ENCODE assay signal across 16 cellular contexts in the genomic region with DNA sequence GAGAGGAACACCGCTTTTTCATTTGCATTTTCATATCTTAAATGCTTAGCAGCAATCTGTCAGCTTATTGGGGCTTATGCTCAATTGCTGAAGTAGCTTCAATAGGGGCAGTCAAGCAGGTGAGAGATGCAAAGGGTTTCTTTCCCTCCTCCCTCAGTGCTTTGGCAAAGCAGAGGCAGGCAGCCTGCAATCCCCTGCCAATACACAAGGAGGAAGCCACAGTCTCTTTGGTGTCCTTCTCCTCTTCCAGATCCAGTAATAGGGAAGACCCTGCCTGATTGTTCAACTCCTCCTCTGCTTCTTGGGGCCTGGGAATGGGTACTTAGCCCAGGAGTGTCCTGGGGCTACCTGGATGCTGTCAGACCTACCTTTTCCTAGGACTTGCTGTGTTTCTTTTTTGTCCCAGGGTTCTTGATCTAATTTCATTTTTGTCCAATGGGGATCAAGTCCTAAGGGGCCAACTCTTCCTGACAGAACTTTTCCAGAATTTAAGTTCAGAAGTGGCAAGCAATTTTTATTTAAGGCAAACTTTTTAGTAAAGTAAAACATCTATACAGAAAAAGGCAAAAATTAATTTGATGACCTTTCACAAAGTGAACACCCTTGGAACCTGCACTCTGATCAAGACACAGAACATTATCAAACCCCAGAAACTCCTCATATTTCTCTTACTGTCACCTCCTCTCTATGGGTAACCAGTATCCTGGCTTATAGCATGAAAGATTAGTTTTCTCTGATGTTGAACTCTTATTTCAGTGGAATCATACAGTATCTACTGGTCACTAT.
A peak's percentile ranks its signal among the peaks of the same experiment; 100 is the strongest.
DNase-seq lines count a peak whose midpoint lies in the region; TF ChIP-seq lines count a peak whose summit lies in the region.
"Had no signal": no experiment of that assay in that cellular context is flagged by ENCODE, and none has a peak within 500 bp of the region (broad histone marks: within the 10 kb centered on the region; RNA-seq: fewer than 3 reads in every experiment).

No MANE protein-coding gene starts in this region.

- DNase-seq in NCI-H69 (lab: John Stamatoyannopoulos, UW): peak; percentile 28
- peak; percentile 11 for DNase-seq in endothelial cell (ENCODE audit: low spot score)
- DNase-seq in retinal pigment epithelial cell (ENCODE audit: low read depth): no peak
- no peak for DNase-seq in stimulated activated CD4-positive, alpha-beta T cell treated with anti-CD3 and anti-CD28 coated beads, Interleukin-4, amount 100 ng/mL, for 24 hours
- no peak for DNase-seq in cerebellar nuclear complex (lab: John Stamatoyannopoulos, UW)
- DNase-seq in NCI-H510A (lab: John Stamatoyannopoulos, UW): no peak
- DNase-seq: activated CD4-positive, alpha-beta T cell treated with anti-CD3 and anti-CD28 coated beads for 48 hours; anterior cingulate cortex; COR-L47; heart left ventricle; Karpas-422; left lung; NCI-H2081 treated with DMSO at 0.1 percent for 48 hours had no signal

- no peak overlapping the region for H3K4me3 Mint-ChIP-seq in endothelial cell (ENCODE audit: unreplicated experiment)
- H3K4me3 Mint-ChIP-seq: activated T-helper 1 cell treated with anti-CD3 and anti-CD28 coated beads, Interleukin-12 subunit alpha, Interleukin-12 subunit beta, Interleukin-2, Interleukin-4 antibody, amounts not matched to agents 30 ng/mL and 10 ng/mL and 1 ng/mL, durations not matched to agents 14 hours and 24 hours and 36 hours; natural killer cell treated with Interleukin-12 subunit alpha and Interleukin-12 subunit beta and Interleukin-15 and Interleukin-18, amount 100 ng/mL, for 72 hours had no signal

- H3K4me1 Mint-ChIP-seq in endothelial cell (ENCODE audit: unreplicated experiment): peaks cover 50% of the 10 kb centered on the region

- peak; percentile 31 for TF ChIP-seq CTCF in GM12873 (IDR thresholded peaks at IDR 0.05; ENCODE audit: insufficient read depth, low read depth, low read length, missing control alignments)
- TF ChIP-seq CTCF in endothelial cell (IDR thresholded peaks at IDR 0.05; ENCODE audit: unreplicated experiment): peak; percentile 21
- peak; percentile 19 for TF ChIP-seq CTCF in retinal pigment epithelial cell (conservative IDR thresholded peaks at IDR 0.05; ENCODE audit: low read depth, low read length)

- H3K27me3 Mint-ChIP-seq in endothelial cell (ENCODE audit: unreplicated experiment): peaks cover 2% of the 10 kb centered on the region
- H3K27me3 Mint-ChIP-seq: natural killer cell treated with Interleukin-12 subunit alpha and Interleukin-12 subunit beta and Interleukin-15 and Interleukin-18, amount 100 ng/mL, for 72 hours had no signal

- no peaks in the 10 kb centered on the region for H3K9me3 Mint-ChIP-seq in endothelial cell (ENCODE audit: unreplicated experiment)
- H3K9me3 Mint-ChIP-seq: activated T-helper 1 cell treated with anti-CD3 and anti-CD28 coated beads, Interleukin-12 subunit alpha, Interleukin-12 subunit beta, Interleukin-2, Interleukin-4 antibody, amounts not matched to agents 30 ng/mL and 10 ng/mL and 1 ng/mL, durations not matched to agents 14 hours and 24 hours and 36 hours; natural killer cell treated with Interleukin-12 subunit alpha and Interleukin-12 subunit beta and Interleukin-15 and Interleukin-18, amount 100 ng/mL, for 72 hours had no signal

- H3K4me3 ChIP-seq in retinal pigment epithelial cell (ENCODE audit: low read length): no peak overlapping the region
- H3K4me3 ChIP-seq: heart left ventricle, left lung had no signal

- H3K36me3 Mint-ChIP-seq in endothelial cell (ENCODE audit: low read depth, unreplicated experiment): peaks cover 6% of the 10 kb centered on the region

- H3K27ac Mint-ChIP-seq in endothelial cell (ENCODE audit: unreplicated experiment): peak overlapping the region; percentile 45
- H3K27ac Mint-ChIP-seq: activated T-helper 1 cell treated with anti-CD3 and anti-CD28 coated beads, Interleukin-12 subunit alpha, Interleukin-12 subunit beta, Interleukin-2, Interleukin-4 antibody, amounts not matched to agents 30 ng/mL and 10 ng/mL and 1 ng/mL, durations not matched to agents 14 hours and 24 hours and 36 hours; natural killer cell treated with Interleukin-12 subunit alpha and Interleukin-12 subunit beta and Interleukin-15 and Interleukin-18, amount 100 ng/mL, for 72 hours had no signal

Comparison
In these comparisons a context has a peak if more than half of its experiments do, and no peak if none do; other contexts are left out.
1. DNase-seq: peak in NCI-H69 (single experiment) and endothelial cell (single experiment); none in retinal pigment epithelial cell (single experiment), stimulated activated CD4-positive, alpha-beta T cell treated with anti-CD3 and anti-CD28 coated beads, Interleukin-4, amount 100 ng/mL, for 24 hours (single experiment), cerebellar nuclear complex (0 of 2) and NCI-H510A (single experiment).
2. Peak in every context shown above with its lines, with median percentiles within 50 percentile points of each other: CTCF ChIP-seq.